Comparison of ENCODE assay signal across 1 cellular context in the genomic region with DNA sequence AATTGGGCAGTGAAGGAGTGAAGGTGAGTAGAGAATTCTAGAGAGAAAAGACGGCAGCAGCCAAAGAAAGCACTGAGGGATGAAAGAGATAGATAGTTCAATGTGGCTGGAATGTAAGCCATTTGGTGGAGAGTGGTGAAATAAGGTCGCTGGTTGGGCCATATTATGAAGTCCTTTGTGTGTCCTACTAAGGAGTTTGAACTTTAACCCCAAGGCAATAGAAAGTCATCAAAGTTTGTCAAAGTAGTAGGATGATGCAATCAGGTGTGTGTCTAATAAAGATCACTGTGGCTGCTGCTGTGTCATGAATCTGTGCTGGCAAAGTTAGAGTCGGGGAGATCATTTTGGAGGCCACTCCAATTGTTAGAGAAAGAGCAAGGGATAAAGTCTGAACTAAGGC.
TF ChIP-seq lines count a peak whose summit lies in the region.

No MANE protein-coding gene starts in this region.

TF ChIP-seq in HepG2, 621 proteins besides CTCF, POLR2A, EP300 and RAD21 (continued from another document and continues in another):
- TF ChIP-seq, protein P1, sequence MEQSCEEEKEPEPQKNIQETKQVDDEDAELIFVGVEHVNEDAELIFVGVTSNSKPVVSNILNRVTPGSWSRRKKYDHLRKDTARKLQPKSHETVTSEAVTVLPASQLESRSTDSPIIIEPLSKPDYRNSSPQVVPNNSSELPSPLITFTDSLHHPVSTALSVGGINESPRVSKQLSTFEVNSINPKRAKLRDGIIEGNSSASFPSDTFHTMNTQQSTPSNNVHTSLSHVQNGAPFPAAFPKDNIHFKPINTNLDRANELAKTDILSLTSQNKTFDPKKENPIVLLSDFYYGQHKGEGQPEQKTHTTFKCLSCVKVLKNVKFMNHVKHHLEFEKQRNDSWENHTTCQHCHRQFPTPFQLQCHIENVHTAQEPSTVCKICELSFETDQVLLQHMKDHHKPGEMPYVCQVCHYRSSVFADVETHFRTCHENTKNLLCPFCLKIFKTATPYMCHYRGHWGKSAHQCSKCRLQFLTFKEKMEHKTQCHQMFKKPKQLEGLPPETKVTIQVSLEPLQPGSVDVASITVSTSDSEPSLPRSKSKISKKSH (CRISPR knock-in tag; IDR thresholded peaks at IDR 0.05; ENCODE audit: borderline replicate concordance): no peak
- TF ChIP-seq GPBP1L1 (CRISPR knock-in tag; IDR thresholded peaks at IDR 0.05) (no peak), ZNF317 (CRISPR knock-in tag; IDR thresholded peaks at IDR 0.05) (no peak), MBD4 (IDR thresholded peaks at IDR 0.05; ENCODE audit: borderline replicate concordance, low read length) (no peak), SP2 (CRISPR knock-in tag; IDR thresholded peaks at IDR 0.05) (no peak), ZNF768 (CRISPR knock-in tag; IDR thresholded peaks at IDR 0.05) (no peak), DR1 (CRISPR knock-in tag; IDR thresholded peaks at IDR 0.05) (no peak), KDM6A (CRISPR knock-in tag; IDR thresholded peaks at IDR 0.05; ENCODE audit: low read depth) (peak; percentile 77), TBX2 (CRISPR knock-in tag; IDR thresholded peaks at IDR 0.05; ENCODE audit: borderline replicate concordance) (peak; percentile 48; the same call in 1 of the 2 replicates), KLF6 (CRISPR knock-in tag; IDR thresholded peaks at IDR 0.05) (0 out of 2 replicates have a peak, but pooled peaks have one; percentile 27), THYN1 (CRISPR knock-in tag; IDR thresholded peaks at IDR 0.05; ENCODE audit: borderline replicate concordance, low read depth) (no peak), RARG (CRISPR knock-in tag; IDR thresholded peaks at IDR 0.05; ENCODE audit: low read depth) (no peak), ZNF10 (CRISPR knock-in tag; IDR thresholded peaks at IDR 0.05; ENCODE audit: borderline replicate concordance, low read depth) (no peak), KLF16 (CRISPR knock-in tag; IDR thresholded peaks at IDR 0.05) (peak in 1 of 2 experiments; percentile 90; a peak in 2 of 4 replicates), KDM2A (CRISPR knock-in tag; IDR thresholded peaks at IDR 0.05; ENCODE audit: borderline replicate concordance, low read depth) (no peak), CEBPZ (IDR thresholded peaks at IDR 0.05; ENCODE audit: low read length) (no peak), MEF2D (CRISPR knock-in tag; IDR thresholded peaks at IDR 0.05) (no peak), KAT2B (IDR thresholded peaks at IDR 0.05; ENCODE audit: borderline replicate concordance, low read depth, low read length) (no peak), NFATC3 (CRISPR knock-in tag; IDR thresholded peaks at IDR 0.05) (no peak), ZNF124 (CRISPR knock-in tag; IDR thresholded peaks at IDR 0.05) (peak; percentile 36; the same call in 1 of the 2 replicates), NRL (CRISPR knock-in tag; IDR thresholded peaks at IDR 0.05; ENCODE audit: borderline replicate concordance) (no peak), ZNF737 (CRISPR knock-in tag; IDR thresholded peaks at IDR 0.05; ENCODE audit: borderline replicate concordance) (no peak), ZNF746 (CRISPR knock-in tag; IDR thresholded peaks at IDR 0.05) (no peak), ARNT2 (CRISPR knock-in tag; IDR thresholded peaks at IDR 0.05; ENCODE audit: low read depth) (no peak), UBTF (CRISPR knock-in tag; IDR thresholded peaks at IDR 0.05) (no peak), ZNF564 (CRISPR knock-in tag; IDR thresholded peaks at IDR 0.05) (no peak), TSC22D2 (CRISPR knock-in tag; IDR thresholded peaks at IDR 0.05; ENCODE audit: borderline replicate concordance) (no peak), ZBTB8A (CRISPR knock-in tag; IDR thresholded peaks at IDR 0.05; ENCODE audit: borderline replicate concordance, low read depth) (no peak), ZNF235 (CRISPR knock-in tag; IDR thresholded peaks at IDR 0.05; ENCODE audit: borderline replicate concordance) (no peak), PHF8 (CRISPR knock-in tag; IDR thresholded peaks at IDR 0.05) (no peak), ZNF619 (CRISPR knock-in tag; IDR thresholded peaks at IDR 0.05) (no peak), ZNF850 (CRISPR knock-in tag; conservative IDR thresholded peaks at IDR 0.05) (no peak), ZNF232 (CRISPR knock-in tag; IDR thresholded peaks at IDR 0.05; ENCODE audit: borderline replicate concordance) (no peak), ZNF777 (CRISPR knock-in tag; IDR thresholded peaks at IDR 0.05) (no peak), SMARCC2 (IDR thresholded peaks at IDR 0.05) (no peak), MAFG (CRISPR knock-in tag; IDR thresholded peaks at IDR 0.05) (no peak), ZNF780A (CRISPR knock-in tag; IDR thresholded peaks at IDR 0.05) (no peak), ZFP41 (CRISPR knock-in tag; IDR thresholded peaks at IDR 0.05; ENCODE audit: borderline replicate concordance) (no peak), HOXA7 (CRISPR knock-in tag; IDR thresholded peaks at IDR 0.05) (no peak), IKZF4 (CRISPR knock-in tag; IDR thresholded peaks at IDR 0.05; ENCODE audit: borderline replicate concordance, low read depth, not compliant biosample characterization) (no peak), HOXD1 (CRISPR knock-in tag; IDR thresholded peaks at IDR 0.05) (no peak), MTF1 (CRISPR knock-in tag; IDR thresholded peaks at IDR 0.05) (no peak), PCBP1 (IDR thresholded peaks at IDR 0.05; ENCODE audit: borderline replicate concordance, low read depth, low read length) (no peak), ZMYM4 (CRISPR knock-in tag; IDR thresholded peaks at IDR 0.05) (0 out of 2 replicates have a peak, but pooled peaks have one; percentile 62)
- TF ChIP-seq, protein P2, sequence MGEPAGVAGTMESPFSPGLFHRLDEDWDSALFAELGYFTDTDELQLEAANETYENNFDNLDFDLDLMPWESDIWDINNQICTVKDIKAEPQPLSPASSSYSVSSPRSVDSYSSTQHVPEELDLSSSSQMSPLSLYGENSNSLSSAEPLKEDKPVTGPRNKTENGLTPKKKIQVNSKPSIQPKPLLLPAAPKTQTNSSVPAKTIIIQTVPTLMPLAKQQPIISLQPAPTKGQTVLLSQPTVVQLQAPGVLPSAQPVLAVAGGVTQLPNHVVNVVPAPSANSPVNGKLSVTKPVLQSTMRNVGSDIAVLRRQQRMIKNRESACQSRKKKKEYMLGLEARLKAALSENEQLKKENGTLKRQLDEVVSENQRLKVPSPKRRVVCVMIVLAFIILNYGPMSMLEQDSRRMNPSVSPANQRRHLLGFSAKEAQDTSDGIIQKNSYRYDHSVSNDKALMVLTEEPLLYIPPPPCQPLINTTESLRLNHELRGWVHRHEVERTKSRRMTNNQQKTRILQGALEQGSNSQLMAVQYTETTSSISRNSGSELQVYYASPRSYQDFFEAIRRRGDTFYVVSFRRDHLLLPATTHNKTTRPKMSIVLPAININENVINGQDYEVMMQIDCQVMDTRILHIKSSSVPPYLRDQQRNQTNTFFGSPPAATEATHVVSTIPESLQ (CRISPR knock-in tag; conservative IDR thresholded peaks at IDR 0.05): no peak
- TF ChIP-seq, protein P3, sequence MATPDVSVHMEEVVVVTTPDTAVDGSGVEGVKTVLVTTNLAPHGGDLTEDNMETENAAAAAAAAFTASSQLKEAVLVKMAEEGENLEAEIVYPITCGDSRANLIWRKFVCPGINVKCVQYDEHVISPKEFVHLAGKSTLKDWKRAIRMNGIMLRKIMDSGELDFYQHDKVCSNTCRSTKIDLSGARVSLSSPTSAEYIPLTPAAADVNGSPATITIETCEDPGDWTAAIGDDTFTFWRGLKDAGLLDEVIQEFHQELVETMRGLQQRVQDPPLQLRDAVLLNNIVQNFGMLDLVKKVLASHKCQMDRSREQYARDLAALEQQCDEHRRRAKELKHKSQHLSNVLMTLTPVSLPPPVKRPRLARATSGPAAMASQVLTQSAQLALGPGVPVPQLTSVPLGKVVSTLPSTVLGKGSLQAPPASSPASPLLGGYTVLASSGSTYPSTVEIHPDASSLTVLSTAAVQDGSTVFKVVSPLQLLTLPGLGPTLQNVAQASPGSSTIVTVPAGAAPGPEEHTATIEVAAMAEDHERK (CRISPR knock-in tag; IDR thresholded peaks at IDR 0.05; ENCODE audit: low read depth): no peak
- TF ChIP-seq, protein P4, sequence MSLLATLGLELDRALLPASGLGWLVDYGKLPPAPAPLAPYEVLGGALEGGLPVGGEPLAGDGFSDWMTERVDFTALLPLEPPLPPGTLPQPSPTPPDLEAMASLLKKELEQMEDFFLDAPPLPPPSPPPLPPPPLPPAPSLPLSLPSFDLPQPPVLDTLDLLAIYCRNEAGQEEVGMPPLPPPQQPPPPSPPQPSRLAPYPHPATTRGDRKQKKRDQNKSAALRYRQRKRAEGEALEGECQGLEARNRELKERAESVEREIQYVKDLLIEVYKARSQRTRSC (CRISPR knock-in tag; IDR thresholded peaks at IDR 0.05; ENCODE audit: low read depth): no peak
- TF ChIP-seq, protein P5, sequence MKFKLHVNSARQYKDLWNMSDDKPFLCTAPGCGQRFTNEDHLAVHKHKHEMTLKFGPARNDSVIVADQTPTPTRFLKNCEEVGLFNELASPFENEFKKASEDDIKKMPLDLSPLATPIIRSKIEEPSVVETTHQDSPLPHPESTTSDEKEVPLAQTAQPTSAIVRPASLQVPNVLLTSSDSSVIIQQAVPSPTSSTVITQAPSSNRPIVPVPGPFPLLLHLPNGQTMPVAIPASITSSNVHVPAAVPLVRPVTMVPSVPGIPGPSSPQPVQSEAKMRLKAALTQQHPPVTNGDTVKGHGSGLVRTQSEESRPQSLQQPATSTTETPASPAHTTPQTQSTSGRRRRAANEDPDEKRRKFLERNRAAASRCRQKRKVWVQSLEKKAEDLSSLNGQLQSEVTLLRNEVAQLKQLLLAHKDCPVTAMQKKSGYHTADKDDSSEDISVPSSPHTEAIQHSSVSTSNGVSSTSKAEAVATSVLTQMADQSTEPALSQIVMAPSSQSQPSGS (CRISPR knock-in tag; IDR thresholded peaks at IDR 0.05): peak; percentile 92
- TF ChIP-seq, protein P6, sequence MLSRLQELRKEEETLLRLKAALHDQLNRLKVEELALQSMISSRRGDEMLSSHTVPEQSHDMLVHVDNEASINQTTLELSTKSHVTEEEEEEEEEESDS (CRISPR knock-in tag; IDR thresholded peaks at IDR 0.05; ENCODE audit: borderline replicate concordance): no peak
